Comparison of ENCODE assay signal across 2 cellular contexts in the genomic region with DNA sequence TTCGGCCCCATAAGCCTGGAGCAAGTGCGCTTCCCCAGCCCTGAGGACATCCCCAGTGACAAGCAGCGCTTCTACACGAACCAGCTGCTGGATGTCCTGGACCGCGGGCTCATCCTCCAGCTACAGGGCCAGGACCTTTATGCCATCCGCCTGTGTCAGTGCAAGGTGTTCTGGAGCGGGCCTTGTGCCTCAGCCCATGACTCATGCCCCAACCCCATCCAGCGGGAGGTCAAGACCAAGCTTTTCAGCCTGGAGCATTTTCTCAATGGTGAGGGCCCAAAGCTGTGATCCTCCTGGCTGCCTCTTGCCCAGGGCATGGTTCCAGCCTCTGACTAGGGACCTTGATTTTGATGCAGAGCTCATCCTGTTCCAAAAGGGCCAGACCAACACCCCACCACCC.
TF ChIP-seq lines count a peak whose summit lies in the region.

No MANE protein-coding gene starts in this region.

TF ChIP-seq in HCT116, 20 proteins besides CTCF, POLR2A, EP300 and RAD21:
- TF ChIP-seq, protein P1, sequence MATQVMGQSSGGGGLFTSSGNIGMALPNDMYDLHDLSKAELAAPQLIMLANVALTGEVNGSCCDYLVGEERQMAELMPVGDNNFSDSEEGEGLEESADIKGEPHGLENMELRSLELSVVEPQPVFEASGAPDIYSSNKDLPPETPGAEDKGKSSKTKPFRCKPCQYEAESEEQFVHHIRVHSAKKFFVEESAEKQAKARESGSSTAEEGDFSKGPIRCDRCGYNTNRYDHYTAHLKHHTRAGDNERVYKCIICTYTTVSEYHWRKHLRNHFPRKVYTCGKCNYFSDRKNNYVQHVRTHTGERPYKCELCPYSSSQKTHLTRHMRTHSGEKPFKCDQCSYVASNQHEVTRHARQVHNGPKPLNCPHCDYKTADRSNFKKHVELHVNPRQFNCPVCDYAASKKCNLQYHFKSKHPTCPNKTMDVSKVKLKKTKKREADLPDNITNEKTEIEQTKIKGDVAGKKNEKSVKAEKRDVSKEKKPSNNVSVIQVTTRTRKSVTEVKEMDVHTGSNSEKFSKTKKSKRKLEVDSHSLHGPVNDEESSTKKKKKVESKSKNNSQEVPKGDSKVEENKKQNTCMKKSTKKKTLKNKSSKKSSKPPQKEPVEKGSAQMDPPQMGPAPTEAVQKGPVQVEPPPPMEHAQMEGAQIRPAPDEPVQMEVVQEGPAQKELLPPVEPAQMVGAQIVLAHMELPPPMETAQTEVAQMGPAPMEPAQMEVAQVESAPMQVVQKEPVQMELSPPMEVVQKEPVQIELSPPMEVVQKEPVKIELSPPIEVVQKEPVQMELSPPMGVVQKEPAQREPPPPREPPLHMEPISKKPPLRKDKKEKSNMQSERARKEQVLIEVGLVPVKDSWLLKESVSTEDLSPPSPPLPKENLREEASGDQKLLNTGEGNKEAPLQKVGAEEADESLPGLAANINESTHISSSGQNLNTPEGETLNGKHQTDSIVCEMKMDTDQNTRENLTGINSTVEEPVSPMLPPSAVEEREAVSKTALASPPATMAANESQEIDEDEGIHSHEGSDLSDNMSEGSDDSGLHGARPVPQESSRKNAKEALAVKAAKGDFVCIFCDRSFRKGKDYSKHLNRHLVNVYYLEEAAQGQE (IDR thresholded peaks at IDR 0.05; ENCODE audit: low read depth) = no peak
- no peak for TF ChIP-seq SIN3A (IDR thresholded peaks at IDR 0.05; ENCODE audit: low read depth)
- TF ChIP-seq EGR1 (IDR thresholded peaks at IDR 0.05; ENCODE audit: low read depth) = no peak
TF ChIP-seq in HCT116: peak in this region for 0.

TF ChIP-seq in WTC11, 78 proteins besides CTCF, POLR2A, EP300 and RAD21 (continued from another document):
- TF ChIP-seq MXD4 (CRISPR knock-in tag; IDR thresholded peaks at IDR 0.05; ENCODE audit: borderline replicate concordance) = no peak
- TF ChIP-seq KAT7 (CRISPR knock-in tag; IDR thresholded peaks at IDR 0.05; ENCODE audit: borderline replicate concordance) = no peak
- no peak for TF ChIP-seq ZNF219 (CRISPR knock-in tag; IDR thresholded peaks at IDR 0.05; ENCODE audit: borderline replicate concordance)
- no peak for TF ChIP-seq ZNF396 (CRISPR knock-in tag; IDR thresholded peaks at IDR 0.05; ENCODE audit: borderline replicate concordance)
- TF ChIP-seq, protein P2, sequence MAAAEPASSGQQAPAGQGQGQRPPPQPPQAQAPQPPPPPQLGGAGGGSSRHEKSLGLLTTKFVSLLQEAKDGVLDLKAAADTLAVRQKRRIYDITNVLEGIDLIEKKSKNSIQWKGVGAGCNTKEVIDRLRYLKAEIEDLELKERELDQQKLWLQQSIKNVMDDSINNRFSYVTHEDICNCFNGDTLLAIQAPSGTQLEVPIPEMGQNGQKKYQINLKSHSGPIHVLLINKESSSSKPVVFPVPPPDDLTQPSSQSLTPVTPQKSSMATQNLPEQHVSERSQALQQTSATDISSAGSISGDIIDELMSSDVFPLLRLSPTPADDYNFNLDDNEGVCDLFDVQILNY (CRISPR knock-in tag; IDR thresholded peaks at IDR 0.05) = no peak
- TF ChIP-seq NFYB (CRISPR knock-in tag; conservative IDR thresholded peaks at IDR 0.05; ENCODE audit: low read depth) = no peak
- TF ChIP-seq, protein P3, sequence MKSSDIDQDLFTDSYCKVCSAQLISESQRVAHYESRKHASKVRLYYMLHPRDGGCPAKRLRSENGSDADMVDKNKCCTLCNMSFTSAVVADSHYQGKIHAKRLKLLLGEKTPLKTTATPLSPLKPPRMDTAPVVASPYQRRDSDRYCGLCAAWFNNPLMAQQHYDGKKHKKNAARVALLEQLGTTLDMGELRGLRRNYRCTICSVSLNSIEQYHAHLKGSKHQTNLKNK (CRISPR knock-in tag; IDR thresholded peaks at IDR 0.05) = no peak
- TF ChIP-seq EMX1 (CRISPR knock-in tag; IDR thresholded peaks at IDR 0.05) = no peak
- TF ChIP-seq SMAD3 (CRISPR knock-in tag; IDR thresholded peaks at IDR 0.05; ENCODE audit: borderline replicate concordance) = no peak
- TF ChIP-seq FOXK1 (CRISPR knock-in tag; IDR thresholded peaks at IDR 0.05) = no peak
- no peak for TF ChIP-seq RELA (CRISPR knock-in tag; IDR thresholded peaks at IDR 0.05; ENCODE audit: borderline replicate concordance)
- TF ChIP-seq, protein P4, sequence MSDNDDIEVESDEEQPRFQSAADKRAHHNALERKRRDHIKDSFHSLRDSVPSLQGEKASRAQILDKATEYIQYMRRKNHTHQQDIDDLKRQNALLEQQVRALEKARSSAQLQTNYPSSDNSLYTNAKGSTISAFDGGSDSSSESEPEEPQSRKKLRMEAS (CRISPR knock-in tag; IDR thresholded peaks at IDR 0.05) = no peak
- TF ChIP-seq, protein P5, sequence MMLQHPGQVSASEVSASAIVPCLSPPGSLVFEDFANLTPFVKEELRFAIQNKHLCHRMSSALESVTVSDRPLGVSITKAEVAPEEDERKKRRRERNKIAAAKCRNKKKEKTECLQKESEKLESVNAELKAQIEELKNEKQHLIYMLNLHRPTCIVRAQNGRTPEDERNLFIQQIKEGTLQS (CRISPR knock-in tag; conservative IDR thresholded peaks at IDR 0.05) = no peak
- no peak for TF ChIP-seq ELF4 (CRISPR knock-in tag; IDR thresholded peaks at IDR 0.05; ENCODE audit: low read depth)
- TF ChIP-seq JUN (CRISPR knock-in tag; IDR thresholded peaks at IDR 0.05) = no peak
